ENCODE assay signal across 9 cellular contexts in genomic region chr1:192489748-192490147, GRCh38.
A peak's percentile ranks its signal among the peaks of the same experiment; 100 is the strongest.
DNase-seq lines count a peak whose midpoint lies in the region; ATAC-seq, FAIRE-seq and TF ChIP-seq lines count a peak whose summit lies in the region.
"Had no signal": no experiment of that assay in that cellular context is flagged by ENCODE, and none has a peak within 500 bp of the region (broad histone marks: within the 10 kb centered on the region; RNA-seq: fewer than 3 reads in every experiment).

No MANE protein-coding gene starts in this region.

- TF ChIP-seq RAD21 in IMR-90 (IDR thresholded peaks at IDR 0.05; ENCODE audit: low read length) (no peak), SK-N-SH (IDR thresholded peaks at IDR 0.05; ENCODE audit: low read length) (peak; percentile 22)

- H2AK5ac ChIP-seq in IMR-90 (ENCODE audit: low read depth, low read length) = no peak overlapping the region

- no peak overlapping the region for H4K8ac ChIP-seq in IMR-90 (ENCODE audit: low read depth in 2 of 2, low read length in 2 of 2)

- H4K20me1 ChIP-seq in IMR-90 (ENCODE audit: insufficient read depth, low read length) = no peaks in the 10 kb centered on the region
- no peaks in the 10 kb centered on the region for H4K20me1 ChIP-seq in SK-N-SH (ENCODE audit: insufficient read depth)

- DNase-seq in D721Med (ENCODE audit: insufficient read length, low spot score) = no peak
- DNase-seq in IMR-90 = peak; percentile 95
- peak; percentile 51 for DNase-seq in SK-N-SH
- DNase-seq in fibroblast of the aortic adventitia (ENCODE audit: low read depth) = peak; percentile 81
- DNase-seq in progenitor cell of endocrine pancreas (ENCODE audit: low spot score, unreplicated experiment) = no peak
- no peak for DNase-seq in caudate nucleus (lab: John Stamatoyannopoulos, UW)

- H3K36me3 ChIP-seq in IMR-90 (ENCODE audit: control insufficient read depth, insufficient read depth, low read length) (no peaks in the 10 kb centered on the region), SK-N-SH (replicated peaks in 1 of 2; ENCODE audit: control insufficient read depth in 1 of 2, insufficient read depth in 2 of 2, low read length in 1 of 2) (no peaks in the 10 kb centered on the region)

- dilution Hi-C loops in IMR-90 (cut with HindIII; ENCODE audit: low sequenced_read_pairs, unreplicated experiment) = loop anchor here (25.0 kb wide), 1 partner anchor 523 kb away; no protein-coding TSS in a partner anchor

- peak overlapping the region; percentile 73 for H3K27ac Mint-ChIP-seq in progenitor cell of endocrine pancreas

- H2BK15ac ChIP-seq in IMR-90 (ENCODE audit: low read depth, low read length) = no peak overlapping the region

- intact Hi-C loops in IMR-90 (cut with micrococcal nuclease) = loop anchor here (5.0 kb wide), 2 partner anchors 48 to 213 kb away; no protein-coding TSS in a partner anchor

- no peak overlapping the region for H2BK5ac ChIP-seq in IMR-90 (ENCODE audit: low read depth, low read length, poor library complexity, severe bottlenecking)

- TF ChIP-seq POLR2A in IMR-90 (IDR thresholded peaks at IDR 0.05; ENCODE audit: low read depth, low read length) = no peak

- ATAC-seq in GM21360 (IDR thresholded peaks at IDR 0.05; ENCODE audit: unreplicated experiment) (peak; percentile 80), IMR-90 (ENCODE audit: low read depth) (peak; percentile 81), GM19467 (IDR thresholded peaks at IDR 0.05; ENCODE audit: unreplicated experiment) (no peak)
- ATAC-seq: Panc1 had no signal

- TF ChIP-seq CTCF in D721Med (IDR thresholded peaks at IDR 0.05; ENCODE audit: insufficient read depth, missing control alignments) (no peak), IMR-90 (conservative IDR thresholded peaks at IDR 0.05; ENCODE audit: low read depth, low read length) (no peak), SK-N-SH (IDR thresholded peaks at IDR 0.05) (no peak), fibroblast of the aortic adventitia (IDR thresholded peaks at IDR 0.05; ENCODE audit: insufficient read depth, low read length) (no peak), progenitor cell of endocrine pancreas (IDR thresholded peaks at IDR 0.05; ENCODE audit: unreplicated experiment) (no peak)

- no peak overlapping the region for H3K56ac ChIP-seq in IMR-90 (ENCODE audit: extremely low read depth, insufficient read depth, low read length)

- H3K9me1 ChIP-seq in IMR-90 (ENCODE audit: insufficient read depth, low read length) = no peaks in the 10 kb centered on the region; the same call in 1 of the 2 replicates

- H4K5ac ChIP-seq in IMR-90 (ENCODE audit: low read depth, low read length) = no peak overlapping the region

- in situ Hi-C loops in IMR-90 (cut with MboI; ENCODE audit: low sequenced_read_pairs) = loop anchor here (10.0 kb wide), 1 partner anchor 45 kb away; no protein-coding TSS in a partner anchor

- H3K9me3 ChIP-seq in IMR-90 (ENCODE audit: control insufficient read depth, insufficient read depth, low read length) (no peaks in the 10 kb centered on the region), SK-N-SH (no peaks in the 10 kb centered on the region)

- TF ChIP-seq EP300 in SK-N-SH (IDR thresholded peaks at IDR 0.05; ENCODE audit: borderline replicate concordance in 1 of 2, low read depth in 1 of 2, low read length in 1 of 2) = peak in 1 of 2 experiments; percentile 73; a peak in 2 of 4 replicates

- H3K9ac ChIP-seq in IMR-90 (ENCODE audit: low read depth, low read length) (no peak overlapping the region), SK-N-SH (peak overlapping the region; percentile 47)

- no peak overlapping the region for H2BK20ac ChIP-seq in IMR-90 (ENCODE audit: low read depth, low read length)

- no peak overlapping the region for H4K91ac ChIP-seq in IMR-90 (ENCODE audit: insufficient read depth, low read depth, low read length)

- H3K4me2 ChIP-seq in IMR-90 (ENCODE audit: low read depth, low read length) = no peak overlapping the region; the same call in 1 of the 2 replicates
- peak overlapping the region; percentile 14; the same call in 1 of the 2 replicates for H3K4me2 ChIP-seq in SK-N-SH

- peaks cover 18% of the 10 kb centered on the region for H3F3A ChIP-seq in SK-N-SH (replicated peaks; ENCODE audit: insufficient read depth)

- no peak overlapping the region for H3K4me3 Mint-ChIP-seq in progenitor cell of endocrine pancreas (ENCODE audit: low read depth)

- POLR2A ChIA-PET in IMR-90 (lab: Charles Lee; ENCODE audit: unreplicated experiment) (no interaction called here), SK-N-SH (lab: Yijun Ruan, JAX) (no interaction called here)

- no peak overlapping the region for H2AK9ac ChIP-seq in IMR-90 (replicated peaks; ENCODE audit: low read depth, low read length, poor library complexity)

- no TSS peak for BruUV-seq in IMR-90 (replicated peaks; lab: Mats Ljungman, UMichigan)

- no peaks in the 10 kb centered on the region for H3K79me2 ChIP-seq in SK-N-SH (ENCODE audit: insufficient read depth)

- peaks cover 13% of the 10 kb centered on the region for H3K4me1 Mint-ChIP-seq in progenitor cell of endocrine pancreas (ENCODE audit: low read depth)

- FAIRE-seq in D721Med (lab: Jason Lieb, UNC) = peak; percentile 97

- no CpG with 5 or more reads among the region's 2 CpGs for WGBS in IMR-90 (ENCODE audit: extremely low coverage in 2 of 2, insufficient read length in 1 of 2), 2 experiments
- 15% methylated on average over 2 of the region's 2 CpGs for WGBS in SK-N-SH (ENCODE audit: low lambda C conversion rate)

- H3K27me3 Mint-ChIP-seq in progenitor cell of endocrine pancreas = no peaks in the 10 kb centered on the region

- no peak overlapping the region for H3K14ac ChIP-seq in IMR-90 (replicated peaks; ENCODE audit: low read depth, low read length)

- no peak overlapping the region for H3K4me3 ChIP-seq in IMR-90 (ENCODE audit: insufficient read depth, low read depth, low read length)
- H3K4me3 ChIP-seq in SK-N-SH (ENCODE audit: low read depth in 2 of 2, low read length in 1 of 2) = no peak overlapping the region
- H3K4me3 ChIP-seq in fibroblast of the aortic adventitia (ENCODE audit: low read depth, low read length) = no peak overlapping the region

- no peaks in the 10 kb centered on the region for H3K27me3 ChIP-seq in IMR-90 (ENCODE audit: control insufficient read depth, insufficient read depth, low read length)
- H3K27me3 ChIP-seq in SK-N-SH (ENCODE audit: insufficient read depth) = no peaks in the 10 kb centered on the region

- no peak overlapping the region for H2BK120ac ChIP-seq in IMR-90 (ENCODE audit: low read depth, low read length)

- no peak overlapping the region for H3K27ac ChIP-seq in IMR-90 (ENCODE audit: insufficient read depth, low read length)
- peak overlapping the region; percentile 90 to 97 for H3K27ac ChIP-seq in SK-N-SH (ENCODE audit: low read depth in 2 of 2, low read length in 1 of 2)
- H3K27ac ChIP-seq in caudate nucleus (ENCODE audit: low read depth, low read length) = no peak overlapping the region

- no peaks in the 10 kb centered on the region for H3K9me2 ChIP-seq in SK-N-SH

- H2AFZ ChIP-seq in IMR-90 (replicated peaks; ENCODE audit: low read length, poor library complexity) = no peak overlapping the region
- peak overlapping the region; percentile 14; the same call in 1 of the 2 replicates for H2AFZ ChIP-seq in SK-N-SH (ENCODE audit: low read depth)

- no peaks in the 10 kb centered on the region for H3K79me1 ChIP-seq in IMR-90 (ENCODE audit: low read depth in 1 of 2, low read length in 2 of 2)

- H3K4me1 ChIP-seq in IMR-90 (ENCODE audit: control insufficient read depth, insufficient read depth, low read length) (0 out of 2 replicates have a peak, but pooled peaks cover 2% of the 10 kb centered on the region), SK-N-SH (ENCODE audit: control insufficient read depth in 1 of 2, insufficient read depth in 2 of 2, low read depth in 1 of 2, low read length in 1 of 2) (peaks cover 18 to 22% of the 10 kb centered on the region in 2 experiments; a peak in 3 of 4 replicates)

- peaks cover 5% of the 10 kb centered on the region for H3K9me3 Mint-ChIP-seq in progenitor cell of endocrine pancreas (ENCODE audit: low read depth)

- CTCF ChIA-PET in IMR-90 (lab: Yijun Ruan, JAX) (interaction anchor here (1.5 kb wide), 1 partner anchor 122 kb away, joined by 3 read pairs; no protein-coding TSS in a partner anchor), SK-N-SH (lab: Yijun Ruan, JAX) (interaction anchor here (0.8 to 1.3 kb wide), 4 partner anchors 12 to 530 kb away, joined by 3 to 4 read pairs (median 4); no protein-coding TSS in a partner anchor)

- no peaks in the 10 kb centered on the region for H3K36me3 Mint-ChIP-seq in progenitor cell of endocrine pancreas (ENCODE audit: insufficient read depth)

- no peak overlapping the region for H3K23ac ChIP-seq in IMR-90 (ENCODE audit: low read depth, low read length)

- no peak overlapping the region for H3K18ac ChIP-seq in IMR-90 (ENCODE audit: low read depth, low read length)

- H3K4ac ChIP-seq in IMR-90 (ENCODE audit: low read depth, low read length) = no peak overlapping the region

TF ChIP-seq in IMR-90, 13 proteins besides CTCF, POLR2A, EP300 and RAD21 (continues in another document):
- TF ChIP-seq MAZ (IDR thresholded peaks at IDR 0.05; ENCODE audit: borderline replicate concordance, low read depth, low read length) (no peak), MAFK (IDR thresholded peaks at IDR 0.05; ENCODE audit: low read depth, low read length) (peak; percentile 31; the same call in 1 of the 2 replicates), CHD1 (IDR thresholded peaks at IDR 0.05; ENCODE audit: low read depth, low read length) (no peak)

TF ChIP-seq in SK-N-SH, 30 proteins besides CTCF, POLR2A, EP300 and RAD21 (continues in another document):
- TF ChIP-seq TCF12 (IDR thresholded peaks at IDR 0.05) = peak; percentile 69

Comparison
In these comparisons a context has a peak if more than half of its experiments do, and no peak if none do; other contexts are left out.
1. DNase-seq: peak in IMR-90 (single experiment), SK-N-SH (single experiment) and fibroblast of the aortic adventitia (single experiment); none in D721Med (single experiment), progenitor cell of endocrine pancreas (single experiment) and caudate nucleus (0 of 61).
2. H3K27ac ChIP-seq: peak in SK-N-SH (2 of 2); none in IMR-90 (single experiment) and caudate nucleus (single experiment).